11 cellular contexts compared by ENCODE assay signal in genomic region chr14:65238456-65238855, GRCh38.
A peak's percentile ranks its signal among the peaks of the same experiment; 100 is the strongest.
DNase-seq lines count a peak whose midpoint lies in the region; ATAC-seq and TF ChIP-seq lines count a peak whose summit lies in the region.
"Had no signal": no experiment of that assay in that cellular context is flagged by ENCODE, and none has a peak within 500 bp of the region (broad histone marks: within the 10 kb centered on the region; RNA-seq: fewer than 3 reads in every experiment).

No MANE protein-coding gene starts in this region.

- H2AFZ ChIP-seq in PC-3 (ENCODE audit: low read length) (peak overlapping the region; percentile 26; the same call in 1 of the 2 replicates), osteoblast (ENCODE audit: low read length) (no peak overlapping the region)

- no peak overlapping the region for H3K4me3 ChIP-seq in PC-3 (ENCODE audit: low read length)
- no peak overlapping the region for H3K4me3 ChIP-seq in dorsolateral prefrontal cortex
- H3K4me3 ChIP-seq in osteoblast (ENCODE audit: insufficient read depth, low read length) = no peak overlapping the region
- H3K4me3 ChIP-seq: colonic mucosa, GM12878 had no signal

- H3K27me3 ChIP-seq in PC-3 (ENCODE audit: low read length) (no peaks in the 10 kb centered on the region), dorsolateral prefrontal cortex (no peaks in the 10 kb centered on the region), osteoblast (ENCODE audit: insufficient read depth, low read length) (no peaks in the 10 kb centered on the region)
- H3K27me3 ChIP-seq: colonic mucosa, neutrophil had no signal

- ATAC-seq in PC-3 = peak; percentile 77
- no peak for ATAC-seq in GM19324 (IDR thresholded peaks at IDR 0.05; ENCODE audit: low FRiP score, unreplicated experiment)
- no peak for ATAC-seq in GM21381 (IDR thresholded peaks at IDR 0.05; ENCODE audit: unreplicated experiment)
- no peak for ATAC-seq in stimulated activated naive CD8-positive, alpha-beta T cell treated with anti-CD3 and anti-CD28 coated beads, Interleukin-15, Interleukin-2, amounts not matched to agents 100 U/mL and 50 U/mL, for 24 hours
- ATAC-seq: GM12878 had no signal

- H3K79me2 ChIP-seq in PC-3 (ENCODE audit: low read length) = no peaks in the 10 kb centered on the region
- no peaks in the 10 kb centered on the region for H3K79me2 ChIP-seq in osteoblast (ENCODE audit: insufficient read depth, low read length)

- H3K9me3 ChIP-seq in PC-3 (ENCODE audit: low read length) = no peaks in the 10 kb centered on the region
- no peaks in the 10 kb centered on the region for H3K9me3 ChIP-seq in osteoblast (ENCODE audit: low read depth, low read length)
- H3K9me3 ChIP-seq: colonic mucosa, neutrophil had no signal

- TF ChIP-seq CTCF in PC-3 (conservative IDR thresholded peaks at IDR 0.05; ENCODE audit: low read depth, low read length) (no peak), dorsolateral prefrontal cortex (IDR thresholded peaks at IDR 0.05 in 54 of 56, conservative IDR thresholded peaks at IDR 0.05 in 2 of 56; ENCODE audit: low read depth in 1 of 56, partially characterized antibody in 56 of 56) (no peak), osteoblast (IDR thresholded peaks at IDR 0.05; ENCODE audit: extremely low read depth, low read depth, low read length) (no peak)

- peaks cover 3% of the 10 kb centered on the region for H3F3A ChIP-seq in PC-3 (ENCODE audit: low read length, unreplicated experiment)

- H3K4me1 ChIP-seq in PC-3 (ENCODE audit: insufficient read depth, low read length) (peaks cover 59% of the 10 kb centered on the region), osteoblast (ENCODE audit: insufficient read depth, low read length) (peaks cover 37% of the 10 kb centered on the region)
- H3K4me1 ChIP-seq: colonic mucosa had no signal

- H3K36me3 ChIP-seq in PC-3 (ENCODE audit: low read depth, low read length) = no peaks in the 10 kb centered on the region
- H3K36me3 ChIP-seq in osteoblast (ENCODE audit: insufficient read depth, low read length) = no peaks in the 10 kb centered on the region
- H3K36me3 ChIP-seq: colonic mucosa, neutrophil had no signal

- DNase-seq in Daoy (ENCODE audit: low read depth) (peak; percentile 94), PC-3 (peak; percentile 82), dorsolateral prefrontal cortex (no peak), osteoblast (ENCODE audit: insufficient read length, low spot score, missing footprints) (no peak), KG1 (lab: John Stamatoyannopoulos, UW) (no peak)
- DNase-seq in stimulated activated naive CD8-positive, alpha-beta T cell treated with anti-CD3 and anti-CD28 coated beads, Interleukin-15, Interleukin-2, amounts not matched to agents 100 U/mL and 50 U/mL, for 24 hours = no peak
- DNase-seq: colonic mucosa had no signal

- H3K9me2 ChIP-seq in PC-3 (replicated peaks; ENCODE audit: low read length) = no peaks in the 10 kb centered on the region

- H4K20me1 ChIP-seq in PC-3 (ENCODE audit: low read length) (no peaks in the 10 kb centered on the region), osteoblast (ENCODE audit: insufficient read depth, low read length) (no peaks in the 10 kb centered on the region)

- H3K4me2 ChIP-seq in PC-3 (ENCODE audit: low read length) = peak overlapping the region; percentile 43
- H3K4me2 ChIP-seq in osteoblast (ENCODE audit: insufficient read depth, low read length) = peak overlapping the region; percentile 45

- H3K27ac ChIP-seq in PC-3 (ENCODE audit: low read length) (peak overlapping the region; percentile 69), dorsolateral prefrontal cortex (peak overlapping the region in 58 of 59 donors; percentile 26 to 100 (median 94)), osteoblast (ENCODE audit: low read depth, low read length) (peak overlapping the region; percentile 95)
- H3K27ac ChIP-seq: colonic mucosa, neutrophil had no signal

- no peak overlapping the region for H3K9ac ChIP-seq in PC-3 (ENCODE audit: low read length)

- no TSS peak for BruUV-seq in PC-3 (replicated peaks; lab: Mats Ljungman, UMichigan)

- POLR2A ChIA-PET in PC-3 (lab: Charles Lee; ENCODE audit: unreplicated experiment) = interaction anchor here (0.7 kb wide), 1 partner anchor 11 kb away, joined by 27 read pairs; no protein-coding TSS in a partner anchor

- intact Hi-C loops in PC-3 (cut with micrococcal nuclease) (no loop called here), dorsolateral prefrontal cortex (cut with DNase I) (loop anchor here in 1 of 2 donors (2.0 kb wide), 1 partner anchor 40 kb away; no protein-coding TSS in a partner anchor)

- CTCF ChIA-PET in PC-3 (lab: Charles Lee) = interaction anchor here (0.6 to 1.2 kb wide), 2 partner anchors 12 to 18 kb away, joined by 3 to 6 read pairs; no protein-coding TSS in a partner anchor

Comparison
In these comparisons a context has a peak if more than half of its experiments do, and no peak if none do; other contexts are left out.
1. DNase-seq: peak in Daoy (single experiment) and PC-3 (single experiment); none in dorsolateral prefrontal cortex (0 of 10), osteoblast (single experiment), KG1 (single experiment) and stimulated activated naive CD8-positive, alpha-beta T cell treated with anti-CD3 and anti-CD28 coated beads, Interleukin-15, Interleukin-2, amounts not matched to agents 100 U/mL and 50 U/mL, for 24 hours (single experiment).
2. Peak in every context shown above with its lines, with median percentiles within 50 percentile points of each other: H3K27ac ChIP-seq.